9 cellular contexts compared by ENCODE assay signal in genomic region chr3:141913150-141913811, GRCh38. TPM values are rescaled to one million over a fixed set of nuclear protein-coding genes. Genes with fewer than 3 reads are reported as not detected.
A peak's percentile ranks its signal among the peaks of the same experiment; 100 is the strongest.
DNase-seq lines count a peak whose midpoint lies in the region; ATAC-seq and TF ChIP-seq lines count a peak whose summit lies in the region.
"Had no signal": no experiment of that assay in that cellular context is flagged by ENCODE, and none has a peak within 500 bp of the region (broad histone marks: within the 10 kb centered on the region; RNA-seq: fewer than 3 reads in every experiment).

No MANE protein-coding gene starts in this region.

- peaks cover 16% of the 10 kb centered on the region for H3K79me1 ChIP-seq in mesenchymal stem cell (replicated peaks; ENCODE audit: low read length, poor library complexity, severe bottlenecking)

- peak; percentile 77 for TF ChIP-seq CTCF in CD8-positive, alpha-beta T cell (IDR thresholded peaks at IDR 0.05)
- peak; percentile 73 for TF ChIP-seq CTCF in upper lobe of right lung (IDR thresholded peaks at IDR 0.05)

- peak in 6 of 7 experiments; percentile 21 to 54 (median 44) for DNase-seq in CD8-positive, alpha-beta T cell
- DNase-seq in NCI-H1092 (lab: John Stamatoyannopoulos, UW): peak; percentile 31
- DNase-seq in T-helper 9 cell: peak; percentile 6
- DNase-seq in dermis microvascular lymphatic vessel endothelial cell (ENCODE audit: low read depth in 2 of 2): peak; percentile 68 to 78
- DNase-seq in mesenchymal stem cell: peak; percentile 66
- DNase-seq in upper lobe of right lung: no peak

- H3K4me3 Mint-ChIP-seq in CD8-positive, alpha-beta T cell: no peak overlapping the region
- H3K4me3 Mint-ChIP-seq: stimulated activated naive CD8-positive, alpha-beta T cell treated with anti-CD3 and anti-CD28 coated beads, Interleukin-15, Interleukin-2, amounts not matched to agents 100 ng/mL and 50 ng/mL, for 24 hours had no signal

- H3K4me1 ChIP-seq in CD8-positive, alpha-beta T cell (ENCODE audit: insufficient read depth, low read length): no peaks in the 10 kb centered on the region
- H3K4me1 ChIP-seq in mesenchymal stem cell (ENCODE audit: control insufficient read depth, insufficient read depth, low read depth, low read length) (no peaks in the 10 kb centered on the region), upper lobe of right lung (no peaks in the 10 kb centered on the region)

- H2BK5ac ChIP-seq in mesenchymal stem cell (ENCODE audit: low read depth, low read length, poor library complexity, severe bottlenecking): no peak overlapping the region

- H3K27ac ChIP-seq in CD8-positive, alpha-beta T cell (ENCODE audit: low read depth, low read length): no peak overlapping the region
- no peak overlapping the region for H3K27ac ChIP-seq in mesenchymal stem cell (ENCODE audit: low read length, poor library complexity, severe bottlenecking)
- H3K27ac ChIP-seq in upper lobe of right lung: no peak overlapping the region

- H4K91ac ChIP-seq in mesenchymal stem cell (ENCODE audit: low read length): no peak overlapping the region

- no peak overlapping the region for H3K4ac ChIP-seq in mesenchymal stem cell (ENCODE audit: low read depth in 1 of 2, low read length in 2 of 2)

- intact Hi-C loops in CD8-positive, alpha-beta T cell (cut with DNase I, micrococcal nuclease): loop anchor here (1.0 to 5.0 kb wide), 7 partner anchors 34 to 453 kb away; partner anchors contain the start of genes RNF7 (in 2 of the 2) and ATP1B3 (in 1 of the 2)
- intact Hi-C loops in upper lobe of right lung (cut with DNase I): no loop called here

- peaks cover 4% of the 10 kb centered on the region for H3K36me3 ChIP-seq in CD8-positive, alpha-beta T cell (ENCODE audit: insufficient read depth, low read length)
- peaks cover 20 to 76% of the 10 kb centered on the region in 2 experiments for H3K36me3 ChIP-seq in mesenchymal stem cell (ENCODE audit: control insufficient read depth in 1 of 2, insufficient read depth in 2 of 2, low read depth in 1 of 2, low read length in 2 of 2)
- peaks cover 54% of the 10 kb centered on the region for H3K36me3 ChIP-seq in upper lobe of right lung

- no peaks in the 10 kb centered on the region for H3K27me3 ChIP-seq in CD8-positive, alpha-beta T cell (ENCODE audit: insufficient read depth, low read length)
- H3K27me3 ChIP-seq in mesenchymal stem cell (ENCODE audit: control insufficient read depth in 1 of 2, insufficient read depth in 1 of 2, low read length in 2 of 2) (no peaks in the 10 kb centered on the region), upper lobe of right lung (no peaks in the 10 kb centered on the region)

- POLR2A ChIA-PET in CD8-positive, alpha-beta T cell (lab: Charles Lee): interaction anchor here (0.9 to 1.8 kb wide), 2 partner anchors 37 to 174 kb away, joined by 3 to 7 read pairs; partner anchors contain the start of gene ATP1B3

- CTCF ChIA-PET in CD8-positive, alpha-beta T cell (lab: Charles Lee): interaction anchor here (0.6 to 3.0 kb wide), 39 partner anchors 9 to 628 kb away, joined by 3 to 30 read pairs (median 4); partner anchors contain the start of genes ATP1B3 and RNF7

- H2BK120ac ChIP-seq in mesenchymal stem cell (ENCODE audit: low read depth, low read length): no peak overlapping the region

- no peaks in the 10 kb centered on the region for H3K27me3 Mint-ChIP-seq in CD8-positive, alpha-beta T cell (ENCODE audit: low read depth)
- H3K27me3 Mint-ChIP-seq: stimulated activated naive CD8-positive, alpha-beta T cell treated with anti-CD3 and anti-CD28 coated beads, Interleukin-15, Interleukin-2, amounts not matched to agents 100 ng/mL and 50 ng/mL, for 24 hours had no signal

- H2AFZ ChIP-seq in mesenchymal stem cell (ENCODE audit: low read depth, low read length): no peak overlapping the region

- no peaks in the 10 kb centered on the region for H3K4me1 Mint-ChIP-seq in CD8-positive, alpha-beta T cell (ENCODE audit: low read depth)

- H3K27ac Mint-ChIP-seq in CD8-positive, alpha-beta T cell: no peak overlapping the region
- H3K27ac Mint-ChIP-seq: stimulated activated naive CD8-positive, alpha-beta T cell treated with anti-CD3 and anti-CD28 coated beads, Interleukin-15, Interleukin-2, amounts not matched to agents 100 ng/mL and 50 ng/mL, for 24 hours had no signal

- peaks cover 3% of the 10 kb centered on the region for H3K9me3 Mint-ChIP-seq in CD8-positive, alpha-beta T cell

- H3K9ac ChIP-seq in mesenchymal stem cell (ENCODE audit: low read length): no peak overlapping the region

- ATAC-seq in CD8-positive, alpha-beta T cell: peak; percentile 80
- peak; percentile 63 for ATAC-seq in GM19463 (IDR thresholded peaks at IDR 0.05; ENCODE audit: unreplicated experiment)
- peak; percentile 95 for ATAC-seq in upper lobe of right lung
- no peak for ATAC-seq in HG03139 (IDR thresholded peaks at IDR 0.05; ENCODE audit: unreplicated experiment)

- H2BK12ac ChIP-seq in mesenchymal stem cell (ENCODE audit: low read length in 2 of 2): no peak overlapping the region

- H2AK5ac ChIP-seq in mesenchymal stem cell (ENCODE audit: low read length, severe bottlenecking): no peak overlapping the region

- no peak overlapping the region for H3K18ac ChIP-seq in mesenchymal stem cell (ENCODE audit: low read depth in 1 of 2, low read length in 2 of 2)

- no peak overlapping the region for H3K4me3 ChIP-seq in CD8-positive, alpha-beta T cell (ENCODE audit: low read depth, low read length)
- H3K4me3 ChIP-seq in mesenchymal stem cell (ENCODE audit: insufficient read depth in 1 of 2, low read depth in 1 of 2, low read length in 2 of 2): no peak overlapping the region
- no peak overlapping the region for H3K4me3 ChIP-seq in upper lobe of right lung

- H4K8ac ChIP-seq in mesenchymal stem cell (ENCODE audit: low read length): no peak overlapping the region

- 75% methylated on average over 1 of the region's 1 CpG for WGBS in mesenchymal stem cell

- H2BK15ac ChIP-seq in mesenchymal stem cell (ENCODE audit: low read depth, poor library complexity, severe bottlenecking): no peak overlapping the region

- H3K36me3 Mint-ChIP-seq in CD8-positive, alpha-beta T cell: peaks cover 59% of the 10 kb centered on the region

- H3K23ac ChIP-seq in mesenchymal stem cell (ENCODE audit: low read length in 2 of 2): no peak overlapping the region

- no peaks in the 10 kb centered on the region for H3K9me3 ChIP-seq in CD8-positive, alpha-beta T cell (ENCODE audit: low read length)
- H3K9me3 ChIP-seq in mesenchymal stem cell (ENCODE audit: control insufficient read depth, low read length) (no peaks in the 10 kb centered on the region), upper lobe of right lung (no peaks in the 10 kb centered on the region)

- H3K4me2 ChIP-seq in mesenchymal stem cell (ENCODE audit: low read length, poor library complexity, severe bottlenecking): no peak overlapping the region

- no peak overlapping the region for H3K14ac ChIP-seq in mesenchymal stem cell (ENCODE audit: low read length in 2 of 2)

RNA-seq across cellular contexts. Expression of gene ATP1B3, which starts 36.8 kb away (rescaled TPM):
- 10 to 100 TPM; 64.5 to 69.5 TPM for total RNA-seq in CD8-positive, alpha-beta T cell
- total RNA-seq in dermis microvascular lymphatic vessel endothelial cell: 80.7 and 97.2 TPM in 2 replicates
- 207 TPM for polyA plus RNA-seq in mesenchymal stem cell (2013, experiment 1 of 2)
- polyA plus RNA-seq in mesenchymal stem cell (2013, experiment 2 of 2): 218 TPM
- 161 TPM for total RNA-seq in upper lobe of right lung
